ENCODE assay signal across 11 cellular contexts in the genomic region with DNA sequence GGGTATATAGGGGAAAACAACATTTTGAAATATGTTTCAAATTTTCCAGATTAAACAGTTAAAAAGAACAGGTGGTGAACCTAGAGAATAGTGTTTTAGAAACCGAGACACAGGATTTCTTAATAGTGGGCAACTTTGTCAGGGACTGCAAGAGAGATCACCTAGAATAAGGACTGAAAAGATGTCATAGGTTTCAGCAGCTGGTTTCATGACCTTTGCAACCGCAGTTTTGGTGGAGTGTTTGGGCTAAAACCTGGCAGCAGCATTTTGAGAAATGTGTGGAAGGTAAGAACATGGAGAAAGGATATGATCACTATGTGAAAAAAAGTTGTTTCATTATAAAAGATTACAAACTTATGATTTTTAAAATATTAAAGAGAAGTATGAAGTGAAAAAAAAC. TPM values are rescaled to one million over a fixed set of nuclear protein-coding genes. Genes with fewer than 3 reads are reported as not detected.
DNase-seq lines count a peak whose midpoint lies in the region; ATAC-seq and TF ChIP-seq lines count a peak whose summit lies in the region.
"Had no signal": no experiment of that assay in that cellular context is flagged by ENCODE, and none has a peak within 500 bp of the region (broad histone marks: within the 10 kb centered on the region; RNA-seq: fewer than 3 reads in every experiment).

No MANE protein-coding gene starts in this region.

- H3K9me2 ChIP-seq in OCI-LY7 (ENCODE audit: insufficient read depth, low read length) = no peaks in the 10 kb centered on the region

- peak overlapping the region; percentile 35 for H3K27ac ChIP-seq in OCI-LY7 (ENCODE audit: low read depth, low read length, poor library complexity, severe bottlenecking)
- H3K27ac ChIP-seq: C4-2B had no signal

- H2AFZ ChIP-seq in OCI-LY7 (ENCODE audit: low read length) = no peak overlapping the region

- no TSS peak for BruUV-seq in OCI-LY7 (replicated peaks; lab: Mats Ljungman, UMichigan)

- H3K79me2 ChIP-seq in OCI-LY7 (ENCODE audit: insufficient read depth, low read depth, low read length) = peaks cover 6% of the 10 kb centered on the region; the same call in 1 of the 2 replicates

- in situ Hi-C loops in G401 (cut with HindIII; ENCODE audit: low sequenced_read_pairs) = no loop called here

- TF ChIP-seq CTCF in GM12864 (IDR thresholded peaks at IDR 0.05; ENCODE audit: low read depth, low read length, missing control alignments) (no peak), OCI-LY7 (conservative IDR thresholded peaks at IDR 0.05; ENCODE audit: low read length) (no peak)

- CTCF ChIA-PET in OCI-LY7 (lab: Charles Lee; ENCODE audit: unreplicated experiment) = no interaction called here

- H3K4me3 ChIP-seq in GM12864 (ENCODE audit: low read depth, low read length) (no peak overlapping the region), OCI-LY7 (ENCODE audit: low read depth, low read length, poor library complexity, severe bottlenecking) (no peak overlapping the region)

- H3K4me2 ChIP-seq in OCI-LY7 (ENCODE audit: low read length) = peak overlapping the region; percentile 28

- ATAC-seq in GM19324 (IDR thresholded peaks at IDR 0.05; ENCODE audit: low FRiP score, unreplicated experiment) (peak; percentile 59), HG02884 (IDR thresholded peaks at IDR 0.05; ENCODE audit: unreplicated experiment) (peak; percentile 40)

- H4K20me1 ChIP-seq in OCI-LY7 (ENCODE audit: insufficient read depth, low read length) = no peaks in the 10 kb centered on the region

- POLR2A ChIA-PET in OCI-LY7 (lab: Charles Lee) = interaction anchor here (0.5 kb wide), 1 partner anchor 209 kb away, joined by 4 read pairs; no protein-coding TSS in a partner anchor

- peaks cover 12% of the 10 kb centered on the region; the same call in 1 of the 2 replicates for H3K9me3 ChIP-seq in OCI-LY7 (ENCODE audit: low read length)

- peaks cover 29% of the 10 kb centered on the region for H3K36me3 ChIP-seq in OCI-LY7 (ENCODE audit: insufficient read depth, low read length)

- peaks cover 30% of the 10 kb centered on the region for H3K4me1 ChIP-seq in OCI-LY7 (ENCODE audit: insufficient read depth, low read length, poor library complexity, severe bottlenecking)

- peak; percentile 47 for DNase-seq in GM12864 (ENCODE audit: low read depth)
- peak; percentile 34 for DNase-seq in OCI-LY7 (ENCODE audit: low spot score)
- DNase-seq in G401 (ENCODE audit: low spot score) = no peak
- DNase-seq in ecto neural progenitor cell (ENCODE audit: low spot score) = no peak
- no peak for DNase-seq in GM03348 (ENCODE audit: low spot score)
- DNase-seq in LoVo (ENCODE audit: low spot score) = no peak
- DNase-seq: central memory CD4-positive, alpha-beta T cell; glutamatergic neuron had no signal

- intact Hi-C loops in OCI-LY7 (cut with micrococcal nuclease; ENCODE audit: unreplicated experiment) = no loop called here

RNA-seq across cellular contexts. Expression of a gene that starts 34.9 kb away (rescaled TPM):
- total RNA-seq in OCI-LY7 (2014; rRNA removed; shearing (Covaris generic)) = 27.6 and 28.9 TPM in 2 replicates
- 36.2 and 38.3 TPM in 2 replicates for total RNA-seq in OCI-LY7 (2022)
- 68.9 and 75.5 TPM in 2 replicates for total RNA-seq in G401 (2014; rRNA removed; shearing (Covaris generic))

Comparison
In these comparisons a context has a peak if more than half of its experiments do, and no peak if none do; other contexts are left out.
1. DNase-seq: peak in GM12864 (single experiment) and OCI-LY7 (single experiment); none in G401 (single experiment), ecto neural progenitor cell (single experiment), GM03348 (single experiment) and LoVo (single experiment).